In genomic region chr3:52513281-52513680, GRCh38 we compare ENCODE assay signal across 10 cellular contexts. TPM values are rescaled to one million over a fixed set of nuclear protein-coding genes. Genes with fewer than 3 reads are reported as not detected.
"Had no signal": no experiment of that assay in that cellular context is flagged by ENCODE, and none has a peak within 500 bp of the region (broad histone marks: within the 10 kb centered on the region; RNA-seq: fewer than 3 reads in every experiment).

No MANE protein-coding gene starts in this region.

- DNase-seq: GM23248, GOT3, H9, HCEC 1CT, HFFc6 had no signal

- H3K4me1 ChIP-seq: HAP-1 had no signal

- H3K36me3 ChIP-seq: HAP-1 had no signal

- H3K4me3 Mint-ChIP-seq: GM23338, H9, HFFc6 had no signal

- H3K4me3 ChIP-seq: GM23248, GM23338, HAP-1 had no signal

- H3K9ac ChIP-seq: GM23248 had no signal

- FAIRE-seq: H54 had no signal

- H3K27ac Mint-ChIP-seq: GM23338, H9, HFFc6 had no signal

- H3K4me2 ChIP-seq: GM23338 had no signal

- H3K9me3 ChIP-seq: HAP-1 had no signal

- ATAC-seq: HCT116 had no signal

- H3K27ac ChIP-seq: GM23248 had no signal

- H2AFZ ChIP-seq: GM23248, GM23338 had no signal

- H3K9me3 Mint-ChIP-seq: GM23338, H9, HFFc6 had no signal

RNA-seq across cellular contexts. Expression of gene STAB1, which starts 18.1 kb away (rescaled TPM):
- total RNA-seq: GM23248, H4, HFFc6 had no signal
- polyA plus RNA-seq: GM23248 had no signal

RNA-seq across cellular contexts. Expression of gene TNNC1, which starts 59.4 kb away (rescaled TPM):
- total RNA-seq: GM23248 had no signal
- polyA plus RNA-seq: GM23248 had no signal
